38 cellular contexts compared by ENCODE assay signal in genomic region chr6:69954733-69955132, GRCh38.
"Had no signal": no experiment of that assay in that cellular context is flagged by ENCODE, and none has a peak within 500 bp of the region (broad histone marks: within the 10 kb centered on the region; RNA-seq: fewer than 3 reads in every experiment).

No MANE protein-coding gene starts in this region.

- H3K27ac Mint-ChIP-seq: activated naive CD4-positive, alpha-beta T cell treated with anti-CD3 and anti-CD28 coated beads for 36 hours; activated naive CD4-positive, alpha-beta T cell treated with anti-CD3 and anti-CD28 coated beads, Interleukin-2, amount 10 ng/mL, durations not matched to agents 7 days and 5 days; activated naive CD4-positive, alpha-beta T cell treated with anti-CD3 and anti-CD28 coated beads, Interleukin-2, amount 50 U/mL, for 24 hours; activated naive CD4-positive, alpha-beta T cell treated with anti-CD3 and anti-CD28 coated beads, Interleukin-2, amount 50 U/mL, for 72 hours; activated naive CD8-positive, alpha-beta T cell; activated naive CD8-positive, alpha-beta T cell treated with anti-CD3 and anti-CD28 coated beads for 36 hours; activated naive CD8-positive, alpha-beta T cell treated with anti-CD3 and anti-CD28 coated beads, Interleukin-2, amount 10 ng/mL, durations not matched to agents 7 days and 5 days; activated naive CD8-positive, alpha-beta T cell treated with anti-CD3 and anti-CD28 coated beads, Interleukin-2, amount 50 U/mL, for 24 hours; activated T-cell treated with anti-CD3 and anti-CD28 coated beads, Interleukin-2, amount 50 U/mL, for 24 hours; activated T-cell treated with anti-CD3 and anti-CD28 coated beads, Interleukin-2, amount 50 U/mL, for 72 hours; activated T-helper 1 cell treated with anti-CD3 and anti-CD28 coated beads, Interleukin-12 subunit alpha, Interleukin-12 subunit beta, Interleukin-2, Interleukin-4 antibody, amounts not matched to agents 30 ng/mL and 10 ng/mL and 1 ng/mL, durations not matched to agents 14 hours and 24 hours and 36 hours; activated T-helper 17 cell treated with anti-CD3 and anti-CD28 coated beads, Interleukin-2, amount 50 U/mL, for 72 hours; activated T-helper 2 cell treated with anti-CD3 and anti-CD28 coated beads, Interferon-gamma antibody, Interleukin-2, Interleukin-4, amounts not matched to agents 10 μg/mL and 5 μg/mL and 100 μg/mL, durations not matched to agents 14 hours and 24 hours and 36 hours had no signal

- H3K4me3 Mint-ChIP-seq: activated naive CD4-positive, alpha-beta T cell treated with anti-CD3 and anti-CD28 coated beads for 36 hours; activated naive CD4-positive, alpha-beta T cell treated with anti-CD3 and anti-CD28 coated beads, Interleukin-2, amount 10 ng/mL, durations not matched to agents 7 days and 5 days; activated naive CD4-positive, alpha-beta T cell treated with anti-CD3 and anti-CD28 coated beads, Interleukin-2, amount 50 U/mL, for 24 hours; activated naive CD8-positive, alpha-beta T cell; activated naive CD8-positive, alpha-beta T cell treated with anti-CD3 and anti-CD28 coated beads for 36 hours; activated naive CD8-positive, alpha-beta T cell treated with anti-CD3 and anti-CD28 coated beads, Interleukin-2, amount 10 ng/mL, durations not matched to agents 7 days and 5 days; activated naive CD8-positive, alpha-beta T cell treated with anti-CD3 and anti-CD28 coated beads, Interleukin-2, amount 50 U/mL, for 24 hours; activated T-cell treated with anti-CD3 and anti-CD28 coated beads, Interleukin-2, amount 50 U/mL, for 24 hours; activated T-cell treated with anti-CD3 and anti-CD28 coated beads, Interleukin-2, amount 50 U/mL, for 4 hours; activated T-cell treated with anti-CD3 and anti-CD28 coated beads, Interleukin-2, amount 50 U/mL, for 72 hours; activated T-helper 1 cell treated with anti-CD3 and anti-CD28 coated beads, Interleukin-12 subunit alpha, Interleukin-12 subunit beta, Interleukin-2, Interleukin-4 antibody, amounts not matched to agents 30 ng/mL and 10 ng/mL and 1 ng/mL, durations not matched to agents 14 hours and 24 hours and 36 hours; activated T-helper 17 cell treated with anti-CD3 and anti-CD28 coated beads, Interleukin-2, amount 50 U/mL, for 72 hours; central memory CD8-positive, alpha-beta T cell had no signal

- H3K4me1 ChIP-seq: adrenal gland, ascending aorta, body of pancreas, breast epithelium had no signal

- H3K27ac ChIP-seq: adrenal gland, ascending aorta, body of pancreas, brain microvascular endothelial cell, breast epithelium, cardiac muscle cell had no signal

- ATAC-seq: activated naive CD4-positive, alpha-beta T cell treated with anti-CD3 and anti-CD28 coated beads, Interleukin-2, amount 50 U/mL, for 72 hours; activated naive CD8-positive, alpha-beta T cell treated with anti-CD3 and anti-CD28 coated beads, Interleukin-2, amount 50 U/mL, for 24 hours; activated T-cell treated with anti-CD3 and anti-CD28 coated beads, Interleukin-2, amount 50 U/mL, for 4 hours; activated T-cell treated with anti-CD3 and anti-CD28 coated beads, Interleukin-2, amount 50 U/mL, for 72 hours; activated T-helper 17 cell treated with anti-CD3 and anti-CD28 coated beads, Interleukin-2, amount 50 U/mL, for 72 hours; body of pancreas had no signal

- H3K27me3 ChIP-seq: adrenal gland, ascending aorta, body of pancreas, brain microvascular endothelial cell, breast epithelium, cardiac muscle cell had no signal

- H3K4me3 ChIP-seq: adrenal gland, ascending aorta, body of pancreas, breast epithelium, cardiac muscle cell had no signal

- H3K9me3 Mint-ChIP-seq: activated naive CD4-positive, alpha-beta T cell treated with anti-CD3 and anti-CD28 coated beads for 36 hours; activated naive CD4-positive, alpha-beta T cell treated with anti-CD3 and anti-CD28 coated beads, Interleukin-2, amount 10 ng/mL, durations not matched to agents 7 days and 5 days; activated naive CD4-positive, alpha-beta T cell treated with anti-CD3 and anti-CD28 coated beads, Interleukin-2, amount 50 U/mL, for 24 hours; activated naive CD4-positive, alpha-beta T cell treated with anti-CD3 and anti-CD28 coated beads, Interleukin-2, amount 50 U/mL, for 72 hours; activated naive CD8-positive, alpha-beta T cell treated with anti-CD3 and anti-CD28 coated beads for 36 hours; activated naive CD8-positive, alpha-beta T cell treated with anti-CD3 and anti-CD28 coated beads, Interleukin-2, amount 10 ng/mL, durations not matched to agents 7 days and 5 days; activated naive CD8-positive, alpha-beta T cell treated with anti-CD3 and anti-CD28 coated beads, Interleukin-2, amount 50 U/mL, for 24 hours; activated T-cell treated with anti-CD3 and anti-CD28 coated beads, Interleukin-2, amount 50 U/mL, for 24 hours; activated T-cell treated with anti-CD3 and anti-CD28 coated beads, Interleukin-2, amount 50 U/mL, for 4 hours; activated T-cell treated with anti-CD3 and anti-CD28 coated beads, Interleukin-2, amount 50 U/mL, for 72 hours; activated T-helper 1 cell treated with anti-CD3 and anti-CD28 coated beads, Interleukin-12 subunit alpha, Interleukin-12 subunit beta, Interleukin-2, Interleukin-4 antibody, amounts not matched to agents 30 ng/mL and 10 ng/mL and 1 ng/mL, durations not matched to agents 14 hours and 24 hours and 36 hours; activated T-helper 17 cell treated with anti-CD3 and anti-CD28 coated beads, Interleukin-2, amount 50 U/mL, for 72 hours; activated T-helper 2 cell treated with anti-CD3 and anti-CD28 coated beads, Interferon-gamma antibody, Interleukin-2, Interleukin-4, amounts not matched to agents 10 μg/mL and 5 μg/mL and 100 μg/mL, durations not matched to agents 14 hours and 24 hours and 36 hours; brain; central memory CD8-positive, alpha-beta T cell had no signal

- H3K36me3 ChIP-seq: adrenal gland, ascending aorta, brain microvascular endothelial cell, breast epithelium, cardiac muscle cell had no signal

- H3K27me3 Mint-ChIP-seq: activated naive CD4-positive, alpha-beta T cell treated with anti-CD3 and anti-CD28 coated beads, Interleukin-2, amount 10 ng/mL, durations not matched to agents 7 days and 5 days had no signal

- DNase-seq: activated effector memory CD4-positive, alpha-beta T cell treated with anti-CD3 and anti-CD28 coated beads, Interleukin-2, amount 50 U/mL, for 16 hours; activated effector memory CD4-positive, alpha-beta T cell treated with Interleukin-2 at 50 U/mL for 16 hours; activated gamma-delta T cell; activated gamma-delta T cell treated with Interleukin-2 at 50 U/mL for 16 hours; activated naive CD4-positive, alpha-beta T cell; activated naive CD4-positive, alpha-beta T cell treated with anti-CD3 and anti-CD28 coated beads for 36 hours; activated naive CD4-positive, alpha-beta T cell treated with anti-CD3 and anti-CD28 coated beads, Interleukin-2, amount 10 ng/mL, durations not matched to agents 7 days and 5 days; activated naive CD4-positive, alpha-beta T cell treated with anti-CD3 and anti-CD28 coated beads, Interleukin-2, amount 50 U/mL, for 16 hours; activated naive CD4-positive, alpha-beta T cell treated with Interleukin-2 at 50 U/mL for 16 hours; activated naive CD8-positive, alpha-beta T cell treated with anti-CD3 and anti-CD28 coated beads for 36 hours; activated naive CD8-positive, alpha-beta T cell treated with anti-CD3 and anti-CD28 coated beads, Interleukin-2, amount 10 ng/mL, durations not matched to agents 7 days and 5 days; activated naive CD8-positive, alpha-beta T cell treated with anti-CD3 and anti-CD28 coated beads, Interleukin-2, amount 50 U/mL, for 24 hours; activated T-cell treated with anti-CD3 and anti-CD28 coated beads, Interleukin-2, amount 50 U/mL, for 1 hour; activated T-cell treated with anti-CD3 and anti-CD28 coated beads, Interleukin-2, amount 50 U/mL, for 24 hours; activated T-cell treated with anti-CD3 and anti-CD28 coated beads, Interleukin-2, amount 50 U/mL, for 4 hours; activated T-cell treated with anti-CD3 and anti-CD28 coated beads, Interleukin-2, amount 50 U/mL, for 48 hours; activated T-cell treated with anti-CD3 and anti-CD28 coated beads, Interleukin-2, amount 50 U/mL, for 72 hours; adrenal gland; amniotic stem cell; amygdala; anterior cingulate cortex; aorta; body of pancreas; brain microvascular endothelial cell; caudate nucleus; central memory CD4-positive, alpha-beta T cell; cerebellar nuclear complex had no signal

- H3K36me3 Mint-ChIP-seq: activated naive CD4-positive, alpha-beta T cell treated with anti-CD3 and anti-CD28 coated beads, Interleukin-2, amount 10 ng/mL, durations not matched to agents 7 days and 5 days; activated naive CD4-positive, alpha-beta T cell treated with anti-CD3 and anti-CD28 coated beads, Interleukin-2, amount 50 U/mL, for 24 hours; activated naive CD4-positive, alpha-beta T cell treated with anti-CD3 and anti-CD28 coated beads, Interleukin-2, amount 50 U/mL, for 72 hours; activated naive CD8-positive, alpha-beta T cell; activated naive CD8-positive, alpha-beta T cell treated with anti-CD3 and anti-CD28 coated beads for 36 hours; activated naive CD8-positive, alpha-beta T cell treated with anti-CD3 and anti-CD28 coated beads, Interleukin-2, amount 10 ng/mL, durations not matched to agents 7 days and 5 days; brain had no signal

- H3K9me3 ChIP-seq: adrenal gland, ascending aorta, body of pancreas, breast epithelium had no signal

- H3K4me1 Mint-ChIP-seq: activated naive CD4-positive, alpha-beta T cell treated with anti-CD3 and anti-CD28 coated beads, Interleukin-2, amount 10 ng/mL, durations not matched to agents 7 days and 5 days; activated naive CD4-positive, alpha-beta T cell treated with anti-CD3 and anti-CD28 coated beads, Interleukin-2, amount 50 U/mL, for 24 hours; activated naive CD8-positive, alpha-beta T cell treated with anti-CD3 and anti-CD28 coated beads for 36 hours; activated naive CD8-positive, alpha-beta T cell treated with anti-CD3 and anti-CD28 coated beads, Interleukin-2, amount 10 ng/mL, durations not matched to agents 7 days and 5 days; activated naive CD8-positive, alpha-beta T cell treated with anti-CD3 and anti-CD28 coated beads, Interleukin-2, amount 50 U/mL, for 24 hours; activated T-helper 17 cell treated with anti-CD3 and anti-CD28 coated beads, Interleukin-2, amount 50 U/mL, for 72 hours; central memory CD8-positive, alpha-beta T cell had no signal
